ENCODE assay signal across 21 cellular contexts in the genomic region with DNA sequence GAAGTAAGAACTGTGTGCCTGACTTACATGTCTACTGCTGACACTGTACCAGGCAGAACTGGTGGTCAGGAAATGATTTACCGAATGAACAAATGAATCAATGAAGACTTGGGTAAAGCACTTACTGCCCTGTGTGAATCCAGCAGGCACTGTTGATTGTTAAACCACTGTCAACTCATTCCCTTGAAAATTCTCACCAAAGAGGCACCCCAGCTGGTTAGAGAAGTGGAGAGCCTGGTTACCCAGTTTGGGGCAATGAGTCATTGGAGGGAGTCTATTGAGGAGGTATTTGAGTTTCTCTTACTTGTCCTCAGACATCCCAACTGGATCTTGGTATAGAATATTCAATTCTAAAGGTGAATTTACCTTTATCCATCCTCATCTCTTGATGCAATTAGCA.
"Had no signal": no experiment of that assay in that cellular context is flagged by ENCODE, and none has a peak within 500 bp of the region (broad histone marks: within the 10 kb centered on the region; RNA-seq: fewer than 3 reads in every experiment).

No MANE protein-coding gene starts in this region.

- H3K27ac ChIP-seq: hepatocyte, left ventricle myocardium inferior, lower lobe of right lung, parathyroid adenoma, prostate gland, right lobe of liver, tibial artery, upper lobe of left lung, uterus had no signal

- H3K4me1 Mint-ChIP-seq: memory B cell had no signal

- H3K9me3 ChIP-seq: left ventricle myocardium inferior, lower lobe of right lung, prostate gland, right lobe of liver, tibial artery, upper lobe of left lung, uterus had no signal

- H3K27ac Mint-ChIP-seq: memory B cell, mesothelial cell of epicardium had no signal

- DNase-seq: effector memory CD4-positive, alpha-beta T cell; erythroblast; foreskin melanocyte; islet precursor cell; left cardiac atrium; left ventricle myocardium inferior; lower lobe of right lung; retina; right lobe of liver; stimulated activated CD4-positive, alpha-beta T cell treated with anti-CD3 and anti-CD28 coated beads, Interleukin-2, amount 100 ng/mL, for 24 hours; stimulated activated CD4-positive, alpha-beta T cell treated with anti-CD3 and anti-CD28 coated beads, Interleukin-4, amount 100 ng/mL, for 4 hours; stimulated activated naive CD4-positive, alpha-beta T cell; tibial artery; upper lobe of left lung; uterus had no signal

- H3K36me3 Mint-ChIP-seq: memory B cell, mesothelial cell of epicardium had no signal

- H3K79me2 ChIP-seq: hepatocyte, parathyroid adenoma had no signal

- H3K4me1 ChIP-seq: parathyroid adenoma, uterus had no signal

- H3K4me3 ChIP-seq: hepatocyte, left ventricle myocardium inferior, lower lobe of right lung, prostate gland, right lobe of liver, tibial artery, upper lobe of left lung, uterus had no signal

- H2AFZ ChIP-seq: hepatocyte, parathyroid adenoma had no signal

- ATAC-seq: left cardiac atrium, lower lobe of right lung, right lobe of liver had no signal

- H3K27me3 ChIP-seq: hepatocyte, right lobe of liver, tibial artery, upper lobe of left lung, uterus had no signal

- H3K4me3 Mint-ChIP-seq: memory B cell, mesothelial cell of epicardium, nephron had no signal

- H3K9me3 Mint-ChIP-seq: memory B cell, mesothelial cell of epicardium, nephron had no signal

- H3K9ac ChIP-seq: parathyroid adenoma had no signal

- H3K36me3 ChIP-seq: left ventricle myocardium inferior, lower lobe of right lung, prostate gland, right lobe of liver, tibial artery, upper lobe of left lung, uterus had no signal

- H3K4me2 ChIP-seq: hepatocyte had no signal
